ENCODE assay signal across 23 cellular contexts in the genomic region with DNA sequence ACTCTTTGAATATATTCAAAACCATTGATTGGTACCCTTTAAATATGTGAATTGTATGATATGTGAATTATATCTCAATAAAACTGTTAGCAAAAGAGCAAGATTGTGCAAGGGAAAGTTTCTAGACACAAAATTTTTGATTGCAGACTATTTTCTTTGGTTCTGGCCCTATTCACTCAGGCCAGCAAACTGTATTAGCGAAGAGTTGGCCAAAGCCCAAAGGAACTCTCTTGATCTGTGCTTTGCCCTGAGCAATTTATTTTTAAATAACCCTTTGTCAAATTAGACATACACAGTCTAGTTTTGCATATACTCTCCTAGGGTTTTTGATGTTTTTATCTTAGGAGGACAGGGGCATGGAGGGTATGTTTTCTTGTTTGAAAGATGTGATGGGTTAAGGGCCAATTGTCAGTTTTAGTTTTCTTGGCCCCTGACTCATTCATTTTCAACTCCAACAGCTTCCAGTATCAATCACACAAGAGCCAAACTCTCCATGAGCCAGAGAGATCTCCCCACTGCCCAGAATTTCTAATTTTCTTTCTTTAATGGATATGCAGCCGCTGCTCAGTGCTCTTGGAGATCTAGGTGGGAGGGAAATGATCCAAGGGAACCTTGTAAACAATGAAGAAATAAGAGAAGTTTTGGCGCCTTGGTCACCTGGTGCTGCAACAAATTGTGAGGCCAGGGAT.
DNase-seq lines count a peak whose midpoint lies in the region; ATAC-seq and TF ChIP-seq lines count a peak whose summit lies in the region.
"Had no signal": no experiment of that assay in that cellular context is flagged by ENCODE, and none has a peak within 500 bp of the region (broad histone marks: within the 10 kb centered on the region; RNA-seq: fewer than 3 reads in every experiment).

No MANE protein-coding gene starts in this region.

- no peak overlapping the region for H2AFZ ChIP-seq in neural progenitor cell (replicated peaks)
- H2AFZ ChIP-seq: GM23338 had no signal

- TF ChIP-seq CTCF in right atrium auricular region (IDR thresholded peaks at IDR 0.05): no peak
- no peak for TF ChIP-seq CTCF in fibroblast of the aortic adventitia (IDR thresholded peaks at IDR 0.05; ENCODE audit: insufficient read depth, low read length)
- no peak for TF ChIP-seq CTCF in neural progenitor cell (IDR thresholded peaks at IDR 0.05)
- TF ChIP-seq CTCF in thyroid gland (IDR thresholded peaks at IDR 0.05): no peak

- no peaks in the 10 kb centered on the region for H4K20me1 ChIP-seq in neural progenitor cell (ENCODE audit: low read depth)
- H4K20me1 ChIP-seq: BLaER1 had no signal

- intact Hi-C loops in left cardiac atrium (cut with DNase I): no loop called here
- intact Hi-C loops in thyroid gland (cut with DNase I): no loop called here

- H3K36me3 ChIP-seq in right atrium auricular region: no peaks in the 10 kb centered on the region
- H3K36me3 ChIP-seq in neural progenitor cell: no peaks in the 10 kb centered on the region
- no peaks in the 10 kb centered on the region for H3K36me3 ChIP-seq in thyroid gland
- H3K36me3 ChIP-seq: BLaER1, MG63 had no signal

- H3K27ac Mint-ChIP-seq in neural progenitor cell: no peak overlapping the region
- H3K27ac Mint-ChIP-seq: CD4-positive, CD25-positive, alpha-beta regulatory T cell; GM23338 had no signal

- no peak overlapping the region for H3K4me3 Mint-ChIP-seq in neural progenitor cell
- H3K4me3 Mint-ChIP-seq: CD4-positive, CD25-positive, alpha-beta regulatory T cell; GM23338 had no signal

- H3K9ac ChIP-seq in neural progenitor cell: no peak overlapping the region
- H3K9ac ChIP-seq: BLaER1 had no signal

- H3K27ac ChIP-seq in right atrium auricular region (no peak overlapping the region), neural progenitor cell (no peak overlapping the region), thyroid gland (no peak overlapping the region)
- H3K27ac ChIP-seq: BLaER1, RWPE1, SK-N-MC had no signal

- H3F3A ChIP-seq in neural progenitor cell (ENCODE audit: low read depth): no peaks in the 10 kb centered on the region

- no peak for TF ChIP-seq POLR2A in thyroid gland (IDR thresholded peaks at IDR 0.05)

- H3K4me2 ChIP-seq in neural progenitor cell: no peak overlapping the region
- H3K4me2 ChIP-seq: BLaER1, GM23338 had no signal

- ATAC-seq in left cardiac atrium: peak; percentile 50 to 74
- ATAC-seq: GM12878, GM23338, Panc1 had no signal

- H3K4me1 ChIP-seq in right atrium auricular region (no peaks in the 10 kb centered on the region), neural progenitor cell (no peaks in the 10 kb centered on the region), thyroid gland (no peaks in the 10 kb centered on the region)
- H3K4me1 ChIP-seq: BLaER1 had no signal

- H3K27me3 ChIP-seq in right atrium auricular region (no peaks in the 10 kb centered on the region), neural progenitor cell (no peaks in the 10 kb centered on the region), thyroid gland (no peaks in the 10 kb centered on the region)
- H3K27me3 ChIP-seq: BLaER1, MG63 had no signal

- H3K4me3 ChIP-seq in right atrium auricular region (no peak overlapping the region), fibroblast of the aortic adventitia (ENCODE audit: low read depth, low read length) (no peak overlapping the region), neural progenitor cell (no peak overlapping the region), thyroid gland (replicated peaks in 1 of 3) (no peak overlapping the region)
- H3K4me3 ChIP-seq: BLaER1, GM12878, GM23338, MG63, SK-N-MC had no signal

- H3K9me3 ChIP-seq in right atrium auricular region (peaks cover 0 to 6% of the 10 kb centered on the region in 2 donors), neural progenitor cell (ENCODE audit: low read depth) (no peaks in the 10 kb centered on the region), thyroid gland (no peaks in the 10 kb centered on the region)

- peaks cover 2% of the 10 kb centered on the region for H3K9me3 Mint-ChIP-seq in neural progenitor cell
- H3K9me3 Mint-ChIP-seq: GM23338 had no signal

- no peak for DNase-seq in left cardiac atrium
- DNase-seq in right atrium auricular region (ENCODE audit: low spot score): no peak
- peak; percentile 73 for DNase-seq in fibroblast of the aortic adventitia (ENCODE audit: low read depth)
- DNase-seq in medulla oblongata (ENCODE audit: extremely low spot score): peak; percentile 3
- no peak for DNase-seq in neural progenitor cell (ENCODE audit: low spot score)
- no peak for DNase-seq in NCI-H2107 treated with DMSO at 0.1 percent for 48 hours (lab: John Stamatoyannopoulos, UW; ENCODE audit: unreplicated experiment)
- DNase-seq in thyroid gland: no peak
- no peak for DNase-seq in GOT3 (lab: John Stamatoyannopoulos, UW)
- DNase-seq: CD4-positive, CD25-positive, alpha-beta regulatory T cell; HCEC 1CT; KBM-7; MG63; NCI-H2029 treated with DMSO at 0.1 percent for 48 hours; NCI-H2227 treated with DMSO at 0.1 percent for 48 hours; NCI-H510A; NCI-H69; SIG-M5 had no signal

- 65 to 89% methylated on average over 3 of the region's 3 CpGs for WGBS in thyroid gland, 2 donors

- peaks cover 1% of the 10 kb centered on the region for H3K36me3 Mint-ChIP-seq in neural progenitor cell

- H3K4me1 Mint-ChIP-seq in neural progenitor cell: no peaks in the 10 kb centered on the region
- H3K4me1 Mint-ChIP-seq: CD4-positive, CD25-positive, alpha-beta regulatory T cell had no signal

- no peaks in the 10 kb centered on the region for H3K27me3 Mint-ChIP-seq in neural progenitor cell (ENCODE audit: insufficient read depth, low read depth)
- H3K27me3 Mint-ChIP-seq: CD4-positive, CD25-positive, alpha-beta regulatory T cell had no signal

- H3K79me2 ChIP-seq in neural progenitor cell (ENCODE audit: low read depth): no peaks in the 10 kb centered on the region

Comparison
In these comparisons a context has a peak if more than half of its experiments do, and no peak if none do; other contexts are left out.
1. DNase-seq: peak in fibroblast of the aortic adventitia (single experiment) and medulla oblongata (single experiment); none in left cardiac atrium (single experiment), right atrium auricular region (single experiment), neural progenitor cell (single experiment), NCI-H2107 treated with DMSO at 0.1 percent for 48 hours (single experiment), thyroid gland (0 of 2) and GOT3 (single experiment).